In the genomic region with DNA sequence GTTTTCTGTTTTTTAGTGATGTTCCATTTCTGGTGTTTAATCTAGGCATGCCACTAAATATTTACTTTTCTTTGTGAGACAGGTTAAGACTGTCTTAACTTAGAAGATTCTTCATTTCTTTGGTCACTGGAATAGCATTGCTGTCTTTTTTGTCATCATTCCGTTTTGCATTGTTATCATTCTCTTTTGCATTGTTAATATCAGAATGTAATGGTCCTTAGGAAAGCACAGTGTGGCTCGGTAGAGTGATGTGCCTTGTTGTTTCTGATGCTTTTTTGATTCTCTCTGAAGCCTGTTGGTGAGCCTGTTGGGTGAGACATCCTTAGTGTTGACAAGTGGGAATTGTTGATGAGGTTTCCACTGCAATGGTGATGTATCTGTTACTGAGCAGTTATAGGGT, we compare ENCODE assay signal across 25 cellular contexts. TPM values are rescaled to one million over a fixed set of nuclear protein-coding genes. Genes with fewer than 3 reads are reported as not detected.
DNase-seq lines count a peak whose midpoint lies in the region; FAIRE-seq and TF ChIP-seq lines count a peak whose summit lies in the region.
"Had no signal": no experiment of that assay in that cellular context is flagged by ENCODE, and none has a peak within 500 bp of the region (broad histone marks: within the 10 kb centered on the region; RNA-seq: fewer than 3 reads in every experiment).

No MANE protein-coding gene starts in this region.

- H3K27ac Mint-ChIP-seq in HFFc6, result peak overlapping the region; percentile 54
- peak overlapping the region; percentile 14 for H3K27ac Mint-ChIP-seq in astrocyte (ENCODE audit: unreplicated experiment)
- H3K27ac Mint-ChIP-seq: CD4-positive, alpha-beta T cell had no signal

- no peak overlapping the region for H2BK15ac ChIP-seq in neuronal stem cell (ENCODE audit: low read length)

- H3K36me3 ChIP-seq in astrocyte (ENCODE audit: insufficient read depth, low read length) (no peaks in the 10 kb centered on the region), sigmoid colon (no peaks in the 10 kb centered on the region), neuronal stem cell (replicated peaks in 1 of 2; ENCODE audit: control insufficient read depth in 2 of 2, insufficient read depth in 2 of 2, low read length in 2 of 2) (no peaks in the 10 kb centered on the region)
- H3K36me3 ChIP-seq: BLaER1 had no signal

- no peak for TF ChIP-seq POLR2A in sigmoid colon (IDR thresholded peaks at IDR 0.05)

- H3K4me1 Mint-ChIP-seq in HFFc6 (ENCODE audit: low read depth), result peaks cover 83% of the 10 kb centered on the region
- H3K4me1 Mint-ChIP-seq in astrocyte (ENCODE audit: low read depth, unreplicated experiment), result peaks cover 33% of the 10 kb centered on the region

- H3K4ac ChIP-seq in neuronal stem cell (ENCODE audit: low read length), result no peak overlapping the region

- no peak overlapping the region for H3K23ac ChIP-seq in neuronal stem cell (ENCODE audit: low read depth, low read length, poor library complexity)

- H3K4me2 ChIP-seq in astrocyte (ENCODE audit: low read length), result no peak overlapping the region
- H3K4me2 ChIP-seq in neuronal stem cell (ENCODE audit: insufficient read depth, low read length, poor library complexity, severe bottlenecking), result no peak overlapping the region
- H3K4me2 ChIP-seq: BLaER1 had no signal

- H3K27me3 Mint-ChIP-seq in HFFc6 (ENCODE audit: insufficient read depth) (no peaks in the 10 kb centered on the region), astrocyte (ENCODE audit: low read depth, unreplicated experiment) (no peaks in the 10 kb centered on the region)
- H3K27me3 Mint-ChIP-seq: CD4-positive, alpha-beta T cell had no signal

- no peaks in the 10 kb centered on the region for H3K79me1 ChIP-seq in neuronal stem cell (ENCODE audit: low read depth, low read length)

- H3K4me3 Mint-ChIP-seq in HFFc6 (peak overlapping the region; percentile 39; the same call in 1 of the 2 replicates), astrocyte (ENCODE audit: unreplicated experiment) (no peak overlapping the region)
- H3K4me3 Mint-ChIP-seq: CD4-positive, alpha-beta T cell; H9 had no signal

- no peaks in the 10 kb centered on the region for H3K4me1 ChIP-seq in astrocyte (ENCODE audit: insufficient read depth, low read length)
- H3K4me1 ChIP-seq in sigmoid colon, result peaks cover 0 to 29% (median 4%) of the 10 kb centered on the region in 4 donors
- H3K4me1 ChIP-seq in neuronal stem cell (ENCODE audit: control insufficient read depth in 2 of 2, insufficient read depth in 1 of 2, low read depth in 1 of 2, low read length in 2 of 2), result peaks cover 0 to 2% of the 10 kb centered on the region in 2 donors

- FAIRE-seq in astrocyte (lab: Jason Lieb, UNC), result no peak
- FAIRE-seq: GM12891, HepG2 had no signal

- no peak for TF ChIP-seq EP300 in sigmoid colon (IDR thresholded peaks at IDR 0.05)

- intact Hi-C loops in sigmoid colon (cut with DNase I), result no loop called here

- no peak overlapping the region for H2BK12ac ChIP-seq in neuronal stem cell (ENCODE audit: low read length)

- H3K9ac ChIP-seq in astrocyte (ENCODE audit: low read length), result no peak overlapping the region
- no peak overlapping the region for H3K9ac ChIP-seq in neuronal stem cell (ENCODE audit: low read depth, low read length, poor library complexity)
- H3K9ac ChIP-seq: BLaER1, GM23248 had no signal

- H4K8ac ChIP-seq in neuronal stem cell (ENCODE audit: low read depth, low read length), result no peak overlapping the region

- H3K27me3 ChIP-seq in astrocyte (ENCODE audit: insufficient read depth, low read length) (no peaks in the 10 kb centered on the region), sigmoid colon (no peaks in the 10 kb centered on the region), neuronal stem cell (ENCODE audit: control insufficient read depth in 3 of 3, insufficient read depth in 3 of 3, low read depth in 1 of 3, low read length in 3 of 3) (no peaks in the 10 kb centered on the region)
- H3K27me3 ChIP-seq: BLaER1 had no signal

- peaks cover 5% of the 10 kb centered on the region for H4K20me1 ChIP-seq in astrocyte (ENCODE audit: insufficient read depth, low read length)
- H4K20me1 ChIP-seq: BLaER1 had no signal

- no peak overlapping the region for H2AK5ac ChIP-seq in neuronal stem cell (ENCODE audit: low read depth, low read length)

- H2BK120ac ChIP-seq in neuronal stem cell (ENCODE audit: low read depth, low read length), result no peak overlapping the region

- H3K14ac ChIP-seq in neuronal stem cell (ENCODE audit: low read length), result no peak overlapping the region

- DNase-seq in EH (ENCODE audit: low read depth), result peak; percentile 51
- no peak for DNase-seq in HFFc6
- DNase-seq in astrocyte (ENCODE audit: low read depth), result no peak
- no peak for DNase-seq in sigmoid colon
- no peak for DNase-seq in occipital lobe (lab: John Stamatoyannopoulos, UW)
- DNase-seq in NCI-H1694 (lab: John Stamatoyannopoulos, UW), result no peak
- DNase-seq in neuronal stem cell (ENCODE audit: low spot score), result no peak
- DNase-seq: ACHN; Caco-2; CD4-positive, alpha-beta T cell; DMS 273 treated with DMSO at 0.1 percent for 48 hours; DMS79 treated with DMSO at 0.1 percent for 48 hours; GM23248; H9; KG1; NCI-H1092 treated with DMSO at 0.1 percent for 48 hours; NCI-H1436 treated with DMSO at 0.1 percent for 48 hours; NCI-H2029; NCI-H226; NCI-H524; NCI-H82 had no signal

- 86 to 87% methylated on average over 2 of the region's 2 CpGs for WGBS in sigmoid colon, 2 donors
- WGBS in neuronal stem cell (ENCODE audit: extremely low coverage in 2 of 2, insufficient read length in 2 of 2, insufficient replicate concordance in 1 of 2), 2 donors, result no CpG with 5 or more reads among the region's 2 CpGs

- H3K4me3 ChIP-seq in astrocyte (ENCODE audit: insufficient read depth, low read depth, low read length) (no peak overlapping the region), sigmoid colon (no peak overlapping the region), neuronal stem cell (ENCODE audit: low read length in 2 of 2) (no peak overlapping the region)
- H3K4me3 ChIP-seq: BLaER1, GM23248 had no signal

- H4K91ac ChIP-seq in neuronal stem cell (ENCODE audit: low read depth, low read length, poor library complexity), result no peak overlapping the region

- H3K9me3 Mint-ChIP-seq in HFFc6, result no peaks in the 10 kb centered on the region
- H3K9me3 Mint-ChIP-seq in astrocyte (ENCODE audit: unreplicated experiment), result no peaks in the 10 kb centered on the region
- H3K9me3 Mint-ChIP-seq: CD4-positive, alpha-beta T cell; H9 had no signal

- H2BK5ac ChIP-seq in neuronal stem cell (ENCODE audit: low read length), result no peak overlapping the region

- no peak overlapping the region for H3K18ac ChIP-seq in neuronal stem cell (ENCODE audit: low read length)

- H3K9me3 ChIP-seq in astrocyte (ENCODE audit: insufficient read depth, low read depth, low read length) (no peaks in the 10 kb centered on the region), sigmoid colon (no peaks in the 10 kb centered on the region), neuronal stem cell (replicated peaks in 1 of 2; ENCODE audit: control insufficient read depth in 2 of 2, insufficient read depth in 1 of 2, low read depth in 1 of 2, low read length in 2 of 2) (no peaks in the 10 kb centered on the region)
- H3K9me3 ChIP-seq: BLaER1, Caco-2 had no signal

- TF ChIP-seq CTCF in HFFc6 (IDR thresholded peaks at IDR 0.05) (no peak), astrocyte (IDR thresholded peaks at IDR 0.05; ENCODE audit: insufficient read depth, low read depth, low read length) (no peak), sigmoid colon (IDR thresholded peaks at IDR 0.05) (no peak)

- H3K27ac ChIP-seq in astrocyte (ENCODE audit: low read depth, low read length), result no peak overlapping the region
- H3K27ac ChIP-seq in sigmoid colon, result peak overlapping the region in 3 of 4 donors; percentile 52 to 56 (median 52)
- no peak overlapping the region for H3K27ac ChIP-seq in neuronal stem cell (replicated peaks; ENCODE audit: low read length)
- H3K27ac ChIP-seq: BLaER1, GM23248, HL-60 had no signal

- H3K36me3 Mint-ChIP-seq in HFFc6 (ENCODE audit: low read depth) (peaks cover 12% of the 10 kb centered on the region), astrocyte (ENCODE audit: low read depth, unreplicated experiment) (peaks cover 2% of the 10 kb centered on the region)

- H2AFZ ChIP-seq in astrocyte (ENCODE audit: low read depth, low read length), result no peak overlapping the region
- no peak overlapping the region for H2AFZ ChIP-seq in neuronal stem cell (ENCODE audit: low read length)
- H2AFZ ChIP-seq: GM23248 had no signal

- no peaks in the 10 kb centered on the region for H3K79me2 ChIP-seq in astrocyte (ENCODE audit: insufficient read depth, low read length)

RNA-seq across cellular contexts. Expression of a gene that starts 23.2 kb away (rescaled TPM):
- 10 to 100 TPM; 71.8 to 95.7 (median 79.1) TPM for total RNA-seq in HFFc6 (2021; fragmentation: NEBNext Ultra II Directional; extraction: Animal tissue kit (Norgen Biotek cat#: 25700))
- total RNA-seq in astrocyte (38.9 and 58.2 TPM in 2 replicates), sigmoid colon (10 to 100 TPM; 12.0 to 21.0 (median 13.3) TPM), occipital lobe (12.6 TPM)
- 10 to 100 TPM in 2 of 3 donors, 1 to 10 TPM in 1; 9.7 to 13.6 (median 10.2) TPM for polyA plus RNA-seq in sigmoid colon
- polyA plus RNA-seq in neuronal stem cell (2013, experiment 1 of 2), result 5.6 TPM
- 6.1 TPM for polyA plus RNA-seq in neuronal stem cell (2013, experiment 2 of 2)
- total RNA-seq: HepG2 had no signal

Comparison
In these comparisons a context has a peak if more than half of its experiments do, and no peak if none do; other contexts are left out.
1. H3K27ac ChIP-seq: peak in sigmoid colon (3 of 4); none in astrocyte (single experiment) and neuronal stem cell (single experiment).